24 cellular contexts compared by ENCODE assay signal in genomic region chr3:188276366-188276765, GRCh38.
DNase-seq lines count a peak whose midpoint lies in the region; ATAC-seq, FAIRE-seq and TF ChIP-seq lines count a peak whose summit lies in the region.
"Had no signal": no experiment of that assay in that cellular context is flagged by ENCODE, and none has a peak within 500 bp of the region (broad histone marks: within the 10 kb centered on the region; RNA-seq: fewer than 3 reads in every experiment).

No MANE protein-coding gene starts in this region.

- POLR2A ChIA-PET in H1 (lab: Charles Lee; ENCODE audit: partially characterized antibody), result interaction anchor here (0.6 kb wide), 1 partner anchor 55 kb away, joined by 4 read pairs; no protein-coding TSS in a partner anchor

- H3K9me3 ChIP-seq in H1 (ENCODE audit: insufficient read depth in 2 of 2, low read depth in 1 of 2, low read length in 1 of 2) (no peaks in the 10 kb centered on the region), gastrocnemius medialis (no peaks in the 10 kb centered on the region)
- H3K9me3 ChIP-seq: BLaER1 treated with 17β-estradiol and CSF1 and Interleukin-3, amounts not matched to agents 10 nM and 100 nM; upper lobe of left lung had no signal

- no peaks in the 10 kb centered on the region; the same call in 1 of the 2 replicates for H3K23me2 ChIP-seq in H1 (ENCODE audit: low read depth, low read length)

- 78% methylated on average over 3 of the region's 3 CpGs; no CpG with 5 or more reads in 1 of the 2 experiments for WGBS in H1 (ENCODE audit: extremely low coverage in 1 of 2, insufficient coverage in 1 of 2, insufficient read length in 1 of 2, insufficient replicate concordance in 2 of 2, low coverage in 1 of 2, low lambda C conversion rate in 2 of 2, missing lambda C conversion rate in 1 of 2), 2 experiments

- peaks cover 19% of the 10 kb centered on the region for H3K4me1 Mint-ChIP-seq in stimulated activated naive CD8-positive, alpha-beta T cell treated with anti-CD3 and anti-CD28 coated beads, Interleukin-15, Interleukin-2, amounts not matched to agents 100 ng/mL and 50 ng/mL, for 24 hours (ENCODE audit: low read depth)

- no peak overlapping the region for H3K9ac ChIP-seq in H1 (replicated peaks in 1 of 4; ENCODE audit: extremely low read depth in 1 of 4, low read depth in 3 of 4, low read length in 3 of 4)
- H3K9ac ChIP-seq: BLaER1 treated with 17β-estradiol and CSF1 and Interleukin-3, amounts not matched to agents 10 nM and 100 nM had no signal

- peaks cover 5% of the 10 kb centered on the region for H3K36me3 Mint-ChIP-seq in stimulated activated naive CD8-positive, alpha-beta T cell treated with anti-CD3 and anti-CD28 coated beads, Interleukin-15, Interleukin-2, amounts not matched to agents 100 ng/mL and 50 ng/mL, for 24 hours (ENCODE audit: low read depth)

- no peaks in the 10 kb centered on the region for H3K9me3 Mint-ChIP-seq in stimulated activated naive CD8-positive, alpha-beta T cell treated with anti-CD3 and anti-CD28 coated beads, Interleukin-15, Interleukin-2, amounts not matched to agents 100 ng/mL and 50 ng/mL, for 24 hours
- H3K9me3 Mint-ChIP-seq: activated B cell treated with CpG ODN at 0.5 μM for 24 hours; naive thymus-derived CD4-positive, alpha-beta T cell; stimulated activated naive B cell treated with anti-CD40 and anti-IgM and Interleukin-4, amounts not matched to agents 10 μg/mL and 1 μg/mL and 100 μg/mL, for 72 hours had no signal

- TF ChIP-seq CTCF in H1 (IDR thresholded peaks at IDR 0.05; ENCODE audit: control extremely low read depth in 1 of 3, insufficient read depth in 1 of 3, low read depth in 1 of 3, low read length in 3 of 3) (no peak), gastrocnemius medialis (IDR thresholded peaks at IDR 0.05 in 4 of 5, conservative IDR thresholded peaks at IDR 0.05 in 1 of 5) (no peak)

- H3K79me1 ChIP-seq in H1 (ENCODE audit: low read depth, low read length), result no peaks in the 10 kb centered on the region

- H3K27ac ChIP-seq in H1 (ENCODE audit: low read depth, low read length) (no peak overlapping the region), gastrocnemius medialis (peak overlapping the region; percentile 45 to 99 (median 94))
- H3K27ac ChIP-seq: BLaER1 treated with 17β-estradiol and CSF1 and Interleukin-3, amounts not matched to agents 10 nM and 100 nM; upper lobe of left lung had no signal

- H3K4me3 Mint-ChIP-seq in stimulated activated naive CD8-positive, alpha-beta T cell treated with anti-CD3 and anti-CD28 coated beads, Interleukin-15, Interleukin-2, amounts not matched to agents 100 ng/mL and 50 ng/mL, for 24 hours, result no peak overlapping the region
- H3K4me3 Mint-ChIP-seq: activated B cell treated with CpG ODN at 0.5 μM for 24 hours; naive thymus-derived CD4-positive, alpha-beta T cell; stimulated activated naive B cell treated with anti-CD40 and anti-IgM and Interleukin-4, amounts not matched to agents 10 μg/mL and 1 μg/mL and 100 μg/mL, for 72 hours had no signal

- no peak overlapping the region for H2AFZ ChIP-seq in H1 (ENCODE audit: low read length)

- H3K36me3 ChIP-seq in H1 (ENCODE audit: control insufficient read depth in 2 of 4, insufficient read depth in 4 of 4, low read length in 3 of 4) (no peaks in the 10 kb centered on the region), gastrocnemius medialis (no peaks in the 10 kb centered on the region)
- H3K36me3 ChIP-seq: upper lobe of left lung had no signal

- no peak overlapping the region for H3K14ac ChIP-seq in H1 (ENCODE audit: insufficient read length)

- no peaks in the 10 kb centered on the region for H4K20me1 ChIP-seq in H1 (replicated peaks in 1 of 2; ENCODE audit: control insufficient read depth in 1 of 2, insufficient read depth in 2 of 2, low read length in 2 of 2)

- no peak for ATAC-seq in stimulated activated naive CD8-positive, alpha-beta T cell treated with anti-CD3 and anti-CD28 coated beads, Interleukin-15, Interleukin-2, amounts not matched to agents 100 U/mL and 50 U/mL, for 24 hours
- ATAC-seq in gastrocnemius medialis (no peak), HG03135 (IDR thresholded peaks at IDR 0.05; ENCODE audit: unreplicated experiment) (no peak), GM21825 (IDR thresholded peaks at IDR 0.05; ENCODE audit: unreplicated experiment) (no peak)
- ATAC-seq: HCT116; left cardiac atrium; naive thymus-derived CD4-positive, alpha-beta T cell; stimulated activated naive B cell treated with anti-CD40 and anti-IgM and Interleukin-4, amounts not matched to agents 10 μg/mL and 1 μg/mL and 100 μg/mL, for 72 hours had no signal

- no peak overlapping the region for H2BK20ac ChIP-seq in H1 (ENCODE audit: low read length)

- no peaks in the 10 kb centered on the region for H3K27me3 Mint-ChIP-seq in stimulated activated naive CD8-positive, alpha-beta T cell treated with anti-CD3 and anti-CD28 coated beads, Interleukin-15, Interleukin-2, amounts not matched to agents 100 ng/mL and 50 ng/mL, for 24 hours
- H3K27me3 Mint-ChIP-seq: activated B cell treated with CpG ODN at 0.5 μM for 24 hours; naive thymus-derived CD4-positive, alpha-beta T cell; stimulated activated naive B cell treated with anti-CD40 and anti-IgM and Interleukin-4, amounts not matched to agents 10 μg/mL and 1 μg/mL and 100 μg/mL, for 72 hours had no signal

- no peak for DNase-seq in stimulated activated naive CD8-positive, alpha-beta T cell treated with anti-CD3 and anti-CD28 coated beads, Interleukin-15, Interleukin-2, amounts not matched to agents 100 U/mL and 50 U/mL, for 24 hours
- DNase-seq in H1 (ENCODE audit: low read depth in 1 of 2, low spot score in 2 of 2) (no peak), gastrocnemius medialis (no peak), amniotic stem cell (lab: John Stamatoyannopoulos, UW) (no peak)
- DNase-seq: activated B cell treated with CpG ODN at 0.5 μM for 24 hours; activated CD4-positive, alpha-beta T cell treated with anti-CD3 and anti-CD28 coated beads, Interleukin-2, amount 50 U/mL, for 4 hours; activated naive CD4-positive, alpha-beta T cell treated with anti-CD3 and anti-CD28 coated beads, Interleukin-2, amount 50 U/mL, for 16 hours; aorta; cerebellar nuclear complex; left cardiac atrium; mesenchymal stem cell; naive thymus-derived CD4-positive, alpha-beta T cell; NCI-H1417; NCI-H2081; NCI-H446 treated with DMSO at 0.1 percent for 48 hours; stimulated activated CD4-positive, alpha-beta T cell treated with anti-CD3 and anti-CD28 coated beads, Interleukin-4, amount 100 ng/mL, for 1 hour; stimulated activated naive B cell treated with anti-CD40 and anti-IgM and Interleukin-4, amounts not matched to agents 10 μg/mL and 1 μg/mL and 100 μg/mL, for 72 hours; T1000; upper lobe of left lung had no signal

- H3K4ac ChIP-seq in H1 (replicated peaks; ENCODE audit: insufficient read length, low read depth, low read length), result no peak overlapping the region

- no peak overlapping the region for H2BK15ac ChIP-seq in H1 (ENCODE audit: low read length)

- in situ Hi-C loops in gastrocnemius medialis (cut with MboI; ENCODE audit: low sequenced_read_pairs in 4 of 4), result loop anchor here in 3 of 4 donors (25.0 kb wide), 3 partner anchors 539 to 861 kb away; partner anchors contain the start of gene BCL6 (in 1 of the 3)

- no peak overlapping the region for H3K23ac ChIP-seq in H1 (ENCODE audit: insufficient read length)

- TF ChIP-seq RAD21 in H1 (IDR thresholded peaks at IDR 0.05 in 1 of 2, conservative IDR thresholded peaks at IDR 0.05 in 1 of 2; ENCODE audit: low read depth in 2 of 2, low read length in 2 of 2), result no peak

- H3K4me1 ChIP-seq in H1 (replicated peaks in 1 of 4; ENCODE audit: control insufficient read depth in 3 of 4, insufficient read depth in 4 of 4, low read length in 3 of 4) (peaks cover 0 to 10% (median 3%) of the 10 kb centered on the region in 4 experiments; a peak in 5 of 7 replicates), gastrocnemius medialis (peaks cover 44 to 48% of the 10 kb centered on the region in 2 donors)

- H3K4me3 ChIP-seq in H1 (ENCODE audit: extremely low read depth in 1 of 4, insufficient read depth in 2 of 4, low read depth in 3 of 4, low read length in 4 of 4) (no peak overlapping the region), gastrocnemius medialis (no peak overlapping the region)
- H3K4me3 ChIP-seq: BLaER1 treated with 17β-estradiol and CSF1 and Interleukin-3, amounts not matched to agents 10 nM and 100 nM; upper lobe of left lung had no signal

- peaks cover 0 to 17% of the 10 kb centered on the region in 2 experiments; a peak in 1 of 4 replicates for H3K79me2 ChIP-seq in H1 (ENCODE audit: control insufficient read depth in 1 of 2, insufficient read depth in 2 of 2, low read length in 2 of 2)

- TF ChIP-seq EP300 in H1 (IDR thresholded peaks at IDR 0.05; ENCODE audit: borderline replicate concordance in 1 of 2, low read depth in 2 of 2, low read length in 2 of 2), result no peak

- H4K91ac ChIP-seq in H1 (replicated peaks; ENCODE audit: insufficient read length, low read length), result no peak overlapping the region

- intact Hi-C loops in gastrocnemius medialis (cut with DNase I; ENCODE audit: low total_unique reads), result no loop called here

- CTCF ChIA-PET in H1 (lab: Charles Lee; ENCODE audit: partially characterized antibody), result interaction anchor here (1.1 to 1.2 kb wide), 2 partner anchors 25 to 536 kb away, joined by 3 read pairs; no protein-coding TSS in a partner anchor

- H3K4me2 ChIP-seq in H1 (ENCODE audit: insufficient read depth in 1 of 2, low read depth in 2 of 2, low read length in 2 of 2), result no peak overlapping the region
- H3K4me2 ChIP-seq: BLaER1 treated with 17β-estradiol and CSF1 and Interleukin-3, amounts not matched to agents 10 nM and 100 nM had no signal

- FAIRE-seq in H1 (lab: Jason Lieb, UNC), result no peak

- H2AK5ac ChIP-seq in H1 (ENCODE audit: low read depth, low read length), result no peak overlapping the region; the same call in 1 of the 2 replicates

- H4K5ac ChIP-seq in H1 (ENCODE audit: insufficient read length, low read depth, low read length), result no peak overlapping the region

- H2BK12ac ChIP-seq in H1 (ENCODE audit: low read depth, low read length), result no peak overlapping the region

- H3K18ac ChIP-seq in H1 (ENCODE audit: extremely low read depth, low read length), result 0 out of 2 replicates have a peak overlapping the region, but pooled peaks have one; percentile 57

- peak overlapping the region; percentile 3 for H3K27ac Mint-ChIP-seq in stimulated activated naive CD8-positive, alpha-beta T cell treated with anti-CD3 and anti-CD28 coated beads, Interleukin-15, Interleukin-2, amounts not matched to agents 100 ng/mL and 50 ng/mL, for 24 hours
- H3K27ac Mint-ChIP-seq: activated B cell treated with CpG ODN at 0.5 μM for 24 hours; stimulated activated naive B cell treated with anti-CD40 and anti-IgM and Interleukin-4, amounts not matched to agents 10 μg/mL and 1 μg/mL and 100 μg/mL, for 72 hours had no signal

- no peak overlapping the region for H2BK120ac ChIP-seq in H1 (replicated peaks; ENCODE audit: low read depth, low read length)

- H4K8ac ChIP-seq in H1 (ENCODE audit: extremely low read depth, insufficient read depth, low read length), result no peak overlapping the region

- H3K27me3 ChIP-seq in H1 (replicated peaks in 1 of 4; ENCODE audit: control insufficient read depth in 3 of 4, extremely low read depth in 1 of 4, insufficient read depth in 3 of 4, low read length in 3 of 4), result no peaks in the 10 kb centered on the region
- H3K27me3 ChIP-seq in gastrocnemius medialis, result no peaks in the 10 kb centered on the region
- H3K27me3 ChIP-seq: BLaER1 treated with 17β-estradiol and CSF1 and Interleukin-3, amounts not matched to agents 10 nM and 100 nM; upper lobe of left lung had no signal

- H2BK5ac ChIP-seq in H1 (ENCODE audit: low read depth, low read length), result no peak overlapping the region

- no peak overlapping the region for H3K56ac ChIP-seq in H1 (replicated peaks; ENCODE audit: insufficient read length, low read depth, low read length)

- TF ChIP-seq POLR2A in H1 (IDR thresholded peaks at IDR 0.05; ENCODE audit: control extremely low read depth in 1 of 2, low read depth in 2 of 2, low read length in 2 of 2) (no peak), gastrocnemius medialis (IDR thresholded peaks at IDR 0.05) (no peak)
